Comparison of ENCODE assay signal across 25 cellular contexts in genomic region chr20:4522310-4522709, GRCh38.
DNase-seq lines count a peak whose midpoint lies in the region; FAIRE-seq and TF ChIP-seq lines count a peak whose summit lies in the region.
"Had no signal": no experiment of that assay in that cellular context is flagged by ENCODE, and none has a peak within 500 bp of the region (broad histone marks: within the 10 kb centered on the region; RNA-seq: fewer than 3 reads in every experiment).

No MANE protein-coding gene starts in this region.

- no peaks in the 10 kb centered on the region for H3K27me3 ChIP-seq in H1 (replicated peaks in 1 of 4; ENCODE audit: control insufficient read depth in 3 of 4, extremely low read depth in 1 of 4, insufficient read depth in 3 of 4, low read length in 3 of 4)
- no peaks in the 10 kb centered on the region for H3K27me3 ChIP-seq in SK-N-SH (ENCODE audit: insufficient read depth)
- H3K27me3 ChIP-seq: BE2C, BLaER1 had no signal

- no peak overlapping the region for H3K4me3 ChIP-seq in H1 (ENCODE audit: extremely low read depth in 1 of 4, insufficient read depth in 2 of 4, low read depth in 3 of 4, low read length in 4 of 4)
- no peak overlapping the region for H3K4me3 ChIP-seq in kidney (ENCODE audit: low read length in 2 of 2)
- no peak overlapping the region for H3K4me3 ChIP-seq in SK-N-SH (ENCODE audit: low read depth in 2 of 2, low read length in 1 of 2)
- H3K4me3 ChIP-seq: BLaER1, GM12878 had no signal

- TF ChIP-seq EP300 in H1 (IDR thresholded peaks at IDR 0.05; ENCODE audit: borderline replicate concordance in 1 of 2, low read depth in 2 of 2, low read length in 2 of 2) (no peak), SK-N-SH (IDR thresholded peaks at IDR 0.05; ENCODE audit: borderline replicate concordance in 1 of 2, low read depth in 1 of 2, low read length in 1 of 2) (no peak)

- no peaks in the 10 kb centered on the region for H3K23me2 ChIP-seq in H1 (ENCODE audit: low read depth, low read length)

- H3K9ac ChIP-seq in H1 (replicated peaks in 1 of 4; ENCODE audit: extremely low read depth in 1 of 4, low read depth in 3 of 4, low read length in 3 of 4), result no peak overlapping the region
- no peak overlapping the region for H3K9ac ChIP-seq in kidney (ENCODE audit: low read length in 2 of 2)
- no peak overlapping the region for H3K9ac ChIP-seq in SK-N-SH
- H3K9ac ChIP-seq: BLaER1 had no signal

- H2BK15ac ChIP-seq in H1 (ENCODE audit: low read length), result no peak overlapping the region

- TF ChIP-seq RAD21 in H1 (IDR thresholded peaks at IDR 0.05 in 1 of 2, conservative IDR thresholded peaks at IDR 0.05 in 1 of 2; ENCODE audit: low read depth in 2 of 2, low read length in 2 of 2), result no peak
- TF ChIP-seq RAD21 in SK-N-SH (IDR thresholded peaks at IDR 0.05; ENCODE audit: low read length), result no peak

- H3K27ac ChIP-seq in H1 (ENCODE audit: low read depth, low read length), result no peak overlapping the region
- H3K27ac ChIP-seq in kidney (ENCODE audit: low read depth in 2 of 2, low read length in 2 of 2), result no peak overlapping the region
- no peak overlapping the region for H3K27ac ChIP-seq in SK-N-SH (ENCODE audit: low read depth in 2 of 2, low read length in 1 of 2)
- H3K27ac ChIP-seq: BLaER1 had no signal

- H2AK5ac ChIP-seq in H1 (ENCODE audit: low read depth, low read length), result no peak overlapping the region

- H3K9me3 ChIP-seq in H1 (ENCODE audit: insufficient read depth in 2 of 2, low read depth in 1 of 2, low read length in 1 of 2) (no peaks in the 10 kb centered on the region), kidney (ENCODE audit: control insufficient read depth in 1 of 2, low read length in 2 of 2) (no peaks in the 10 kb centered on the region), SK-N-SH (no peaks in the 10 kb centered on the region)
- H3K9me3 ChIP-seq: BE2C, Caco-2 had no signal

- H3K4me2 ChIP-seq in H1 (ENCODE audit: insufficient read depth in 1 of 2, low read depth in 2 of 2, low read length in 2 of 2) (no peak overlapping the region), SK-N-SH (no peak overlapping the region)
- H3K4me2 ChIP-seq: BLaER1 had no signal

- TF ChIP-seq CTCF in H1 (IDR thresholded peaks at IDR 0.05; ENCODE audit: control extremely low read depth in 1 of 3, insufficient read depth in 1 of 3, low read depth in 1 of 3, low read length in 3 of 3), result no peak
- no peak for TF ChIP-seq CTCF in kidney (IDR thresholded peaks at IDR 0.05; ENCODE audit: borderline replicate concordance, extremely low read depth, insufficient read depth)
- no peak for TF ChIP-seq CTCF in SK-N-SH (IDR thresholded peaks at IDR 0.05)

- peak overlapping the region; percentile 60; the same call in 1 of the 2 replicates for H2BK5ac ChIP-seq in H1 (ENCODE audit: low read depth, low read length)

- no peak for TF ChIP-seq POLR2A in H1 (IDR thresholded peaks at IDR 0.05; ENCODE audit: control extremely low read depth in 1 of 2, low read depth in 2 of 2, low read length in 2 of 2)

- no peak overlapping the region for H3K14ac ChIP-seq in H1 (ENCODE audit: insufficient read length)

- H4K20me1 ChIP-seq in H1 (replicated peaks in 1 of 2; ENCODE audit: control insufficient read depth in 1 of 2, insufficient read depth in 2 of 2, low read length in 2 of 2), result no peaks in the 10 kb centered on the region
- H4K20me1 ChIP-seq in SK-N-SH (ENCODE audit: insufficient read depth), result no peaks in the 10 kb centered on the region
- H4K20me1 ChIP-seq: BLaER1 had no signal

- 0 out of 2 replicates have a peak overlapping the region, but pooled peaks have one; percentile 9 for H2BK12ac ChIP-seq in H1 (ENCODE audit: low read depth, low read length)

- intact Hi-C loops in kidney (cut with DNase I), result no loop called here
- intact Hi-C loops in posterior vena cava (cut with DNase I), result no loop called here

- H3K36me3 ChIP-seq in H1 (ENCODE audit: control insufficient read depth in 2 of 4, insufficient read depth in 4 of 4, low read length in 3 of 4) (no peaks in the 10 kb centered on the region), kidney (ENCODE audit: control insufficient read depth in 1 of 2, insufficient read depth in 2 of 2, low read length in 2 of 2) (no peaks in the 10 kb centered on the region), SK-N-SH (replicated peaks in 1 of 2; ENCODE audit: control insufficient read depth in 1 of 2, insufficient read depth in 2 of 2, low read length in 1 of 2) (no peaks in the 10 kb centered on the region)
- H3K36me3 ChIP-seq: BE2C, BLaER1 had no signal

- FAIRE-seq in H1 (lab: Jason Lieb, UNC) (no peak), kidney (lab: Jason Lieb, UNC) (no peak)
- FAIRE-seq: A204.1, D721Med, GM12878, GM12892, GM18507 had no signal

- no peak overlapping the region for H2BK120ac ChIP-seq in H1 (replicated peaks; ENCODE audit: low read depth, low read length)

- no peak overlapping the region for H2BK20ac ChIP-seq in H1 (ENCODE audit: low read length)

- no peak overlapping the region for H4K91ac ChIP-seq in H1 (replicated peaks; ENCODE audit: insufficient read length, low read length)

- H3K56ac ChIP-seq in H1 (replicated peaks; ENCODE audit: insufficient read length, low read depth, low read length), result no peak overlapping the region

- POLR2A ChIA-PET in H1 (lab: Charles Lee; ENCODE audit: partially characterized antibody) (no interaction called here), SK-N-SH (lab: Yijun Ruan, JAX) (no interaction called here)

- 88% methylated on average over 8 of the region's 8 CpGs; no CpG with 5 or more reads in 1 of the 2 experiments for WGBS in H1 (ENCODE audit: extremely low coverage in 1 of 2, insufficient coverage in 1 of 2, insufficient read length in 1 of 2, insufficient replicate concordance in 2 of 2, low coverage in 1 of 2, low lambda C conversion rate in 2 of 2, missing lambda C conversion rate in 1 of 2), 2 experiments
- WGBS in SK-N-SH (ENCODE audit: low lambda C conversion rate), result 83% methylated on average over 3 of the region's 8 CpGs

- H3K4me1 ChIP-seq in H1 (replicated peaks in 1 of 4; ENCODE audit: control insufficient read depth in 3 of 4, insufficient read depth in 4 of 4, low read length in 3 of 4), result no peaks in the 10 kb centered on the region
- H3K4me1 ChIP-seq in kidney (ENCODE audit: control insufficient read depth in 1 of 2, insufficient read depth in 1 of 2, low read depth in 1 of 2, low read length in 2 of 2), result no peaks in the 10 kb centered on the region
- no peaks in the 10 kb centered on the region; a peak in 1 of 4 replicates for H3K4me1 ChIP-seq in SK-N-SH (ENCODE audit: control insufficient read depth in 1 of 2, insufficient read depth in 2 of 2, low read depth in 1 of 2, low read length in 1 of 2)
- H3K4me1 ChIP-seq: BE2C, BLaER1, Caco-2 had no signal

- H3K4ac ChIP-seq in H1 (replicated peaks; ENCODE audit: insufficient read length, low read depth, low read length), result no peak overlapping the region

- no peak overlapping the region for H3K18ac ChIP-seq in H1 (ENCODE audit: extremely low read depth, low read length)

- no peaks in the 10 kb centered on the region for H3K79me2 ChIP-seq in H1 (ENCODE audit: control insufficient read depth in 1 of 2, insufficient read depth in 2 of 2, low read length in 2 of 2)
- H3K79me2 ChIP-seq in SK-N-SH (ENCODE audit: insufficient read depth), result no peaks in the 10 kb centered on the region

- no peaks in the 10 kb centered on the region for H3K9me2 ChIP-seq in SK-N-SH

- H3F3A ChIP-seq in SK-N-SH (replicated peaks; ENCODE audit: insufficient read depth), result no peaks in the 10 kb centered on the region

- H3K79me1 ChIP-seq in H1 (ENCODE audit: low read depth, low read length), result no peaks in the 10 kb centered on the region

- H2AFZ ChIP-seq in H1 (ENCODE audit: low read length), result no peak overlapping the region
- no peak overlapping the region for H2AFZ ChIP-seq in SK-N-SH (ENCODE audit: low read depth)

- no peak overlapping the region for H4K8ac ChIP-seq in H1 (ENCODE audit: extremely low read depth, insufficient read depth, low read length)

- H4K5ac ChIP-seq in H1 (ENCODE audit: insufficient read length, low read depth, low read length), result no peak overlapping the region

- CTCF ChIA-PET in H1 (lab: Charles Lee; ENCODE audit: partially characterized antibody), result interaction anchor here (0.6 to 1.5 kb wide), 3 partner anchors 60 to 232 kb away, joined by 3 to 4 read pairs (median 3); no protein-coding TSS in a partner anchor
- CTCF ChIA-PET in SK-N-SH (lab: Yijun Ruan, JAX), result no interaction called here

- DNase-seq in H1 (ENCODE audit: low read depth in 1 of 2, low spot score in 2 of 2), result no peak
- DNase-seq in kidney, result peak; percentile 41
- peak; percentile 71 for DNase-seq in posterior vena cava (ENCODE audit: low spot score)
- no peak for DNase-seq in SK-N-SH
- no peak for DNase-seq in DMS 273 treated with DMSO at 0.1 percent for 48 hours (lab: John Stamatoyannopoulos, UW)
- DNase-seq: 8988T; ACHN; BE2C; C1 segment of cervical spinal cord; Caco-2; Calu3; CD4-positive, CD25-positive, alpha-beta regulatory T cell; CD8-positive, alpha-beta T cell; DMS153; DMS53; DMS79; DND-41; EL; GDM1 had no signal

- no peak overlapping the region for H3K23ac ChIP-seq in H1 (ENCODE audit: insufficient read length)

TF ChIP-seq in H1, 55 proteins besides CTCF, POLR2A, EP300 and RAD21 (continues in another document):
- TF ChIP-seq JUN (IDR thresholded peaks at IDR 0.05; ENCODE audit: low read depth, low read length), result no peak
- TF ChIP-seq TAF7 (optimal IDR thresholded peaks at IDR 0.05; ENCODE audit: borderline replicate concordance, low read depth, low read length), result no peak

TF ChIP-seq in SK-N-SH, 30 proteins besides CTCF, POLR2A, EP300 and RAD21:
- TF ChIP-seq SIN3A (IDR thresholded peaks at IDR 0.05; ENCODE audit: borderline replicate concordance, low read depth, low read length) (no peak), ELF1 (IDR thresholded peaks at IDR 0.05) (no peak)

Comparison
In these comparisons a context has a peak if more than half of its experiments do, and no peak if none do; other contexts are left out.
1. DNase-seq: peak in kidney (single experiment) and posterior vena cava (single experiment); none in H1 (0 of 2), SK-N-SH (single experiment) and DMS 273 treated with DMSO at 0.1 percent for 48 hours (single experiment).